Comparison of ENCODE assay signal across 8 cellular contexts in genomic region chr12:32365473-32366064, GRCh38. TPM values are rescaled to one million over a fixed set of nuclear protein-coding genes. Genes with fewer than 3 reads are reported as not detected.
DNase-seq lines count a peak whose midpoint lies in the region; ATAC-seq, FAIRE-seq and TF ChIP-seq lines count a peak whose summit lies in the region.

No MANE protein-coding gene starts in this region.

- H3K79me2 ChIP-seq in KMS-11 (ENCODE audit: insufficient read depth, low read depth): no peaks in the 10 kb centered on the region
- no peaks in the 10 kb centered on the region for H3K79me2 ChIP-seq in OCI-LY7 (ENCODE audit: insufficient read depth, low read depth, low read length)

- H3K36me3 ChIP-seq in CD4-positive, CD25-positive, alpha-beta regulatory T cell (ENCODE audit: control insufficient read depth, insufficient read depth, low read length): no peaks in the 10 kb centered on the region
- H3K36me3 ChIP-seq in KMS-11 (ENCODE audit: insufficient read depth) (no peaks in the 10 kb centered on the region), OCI-LY7 (ENCODE audit: insufficient read depth, low read length) (no peaks in the 10 kb centered on the region; the same call in 1 of the 2 replicates), heart right ventricle (peaks cover 0 to 6% (median 0%) of the 10 kb centered on the region in 9 donors)

- H3K27me3 Mint-ChIP-seq in CD4-positive, CD25-positive, alpha-beta regulatory T cell: no peaks in the 10 kb centered on the region
- no peaks in the 10 kb centered on the region for H3K27me3 Mint-ChIP-seq in activated naive CD8-positive, alpha-beta T cell treated with anti-CD3 and anti-CD28 coated beads for 36 hours

- H4K20me1 ChIP-seq in KMS-11 (ENCODE audit: insufficient read depth) (no peaks in the 10 kb centered on the region), OCI-LY7 (ENCODE audit: insufficient read depth, low read length) (no peaks in the 10 kb centered on the region)

- H3K4me3 Mint-ChIP-seq in CD4-positive, CD25-positive, alpha-beta regulatory T cell: no peak overlapping the region
- H3K4me3 Mint-ChIP-seq in activated naive CD8-positive, alpha-beta T cell treated with anti-CD3 and anti-CD28 coated beads for 36 hours: no peak overlapping the region

- H3K9me3 ChIP-seq in CD4-positive, CD25-positive, alpha-beta regulatory T cell (ENCODE audit: control insufficient read depth in 2 of 2, low read length in 2 of 2): no peaks in the 10 kb centered on the region
- H3K9me3 ChIP-seq in OCI-LY7 (ENCODE audit: low read length): no peaks in the 10 kb centered on the region
- no peaks in the 10 kb centered on the region for H3K9me3 ChIP-seq in heart right ventricle

- no TSS peak for BruUV-seq in OCI-LY7 (replicated peaks; lab: Mats Ljungman, UMichigan)

- peaks cover 3% of the 10 kb centered on the region for H3K36me3 Mint-ChIP-seq in CD4-positive, CD25-positive, alpha-beta regulatory T cell
- H3K36me3 Mint-ChIP-seq in activated naive CD8-positive, alpha-beta T cell treated with anti-CD3 and anti-CD28 coated beads for 36 hours: no peaks in the 10 kb centered on the region

- no peaks in the 10 kb centered on the region for H3K9me3 Mint-ChIP-seq in CD4-positive, CD25-positive, alpha-beta regulatory T cell
- H3K9me3 Mint-ChIP-seq in activated naive CD8-positive, alpha-beta T cell treated with anti-CD3 and anti-CD28 coated beads for 36 hours: no peaks in the 10 kb centered on the region

- H2AFZ ChIP-seq in KMS-11 (ENCODE audit: low read depth): no peak overlapping the region
- H2AFZ ChIP-seq in OCI-LY7 (ENCODE audit: low read length): no peak overlapping the region

- H3K4me1 Mint-ChIP-seq in CD4-positive, CD25-positive, alpha-beta regulatory T cell: no peaks in the 10 kb centered on the region
- H3K4me1 Mint-ChIP-seq in activated naive CD8-positive, alpha-beta T cell treated with anti-CD3 and anti-CD28 coated beads for 36 hours: no peaks in the 10 kb centered on the region

- H3K4me2 ChIP-seq in KMS-11: no peak overlapping the region
- H3K4me2 ChIP-seq in OCI-LY7 (ENCODE audit: low read length): no peak overlapping the region

- no peak overlapping the region for H3K9ac ChIP-seq in KMS-11

- TF ChIP-seq CTCF in KMS-11 (conservative IDR thresholded peaks at IDR 0.05; ENCODE audit: low read depth, low read length) (peak; percentile 87), OCI-LY7 (conservative IDR thresholded peaks at IDR 0.05; ENCODE audit: low read length) (peak; percentile 98), heart right ventricle (IDR thresholded peaks at IDR 0.05) (peak; percentile 64 to 87 (median 84))

- no peaks in the 10 kb centered on the region for H3K27me3 ChIP-seq in CD4-positive, CD25-positive, alpha-beta regulatory T cell (ENCODE audit: control insufficient read depth, insufficient read depth, low read length)
- no peaks in the 10 kb centered on the region for H3K27me3 ChIP-seq in KMS-11 (ENCODE audit: insufficient read depth, low read depth)
- no peaks in the 10 kb centered on the region for H3K27me3 ChIP-seq in heart right ventricle

- no peak overlapping the region for H3K4me3 ChIP-seq in CD4-positive, CD25-positive, alpha-beta regulatory T cell (ENCODE audit: low read depth, low read length)
- H3K4me3 ChIP-seq in KMS-11 (IDR thresholded peaks at IDR 0.05; ENCODE audit: insufficient read depth, low read depth, low read length) (no peak overlapping the region), OCI-LY7 (ENCODE audit: low read depth, low read length, poor library complexity, severe bottlenecking) (no peak overlapping the region), heart right ventricle (no peak overlapping the region)

- CTCF ChIA-PET in OCI-LY7 (lab: Charles Lee; ENCODE audit: unreplicated experiment): no interaction called here

- FAIRE-seq in GM19239 (lab: Jason Lieb, UNC): peak; percentile 77

- H3K4me1 ChIP-seq in CD4-positive, CD25-positive, alpha-beta regulatory T cell (ENCODE audit: control insufficient read depth, insufficient read depth, low read length, poor library complexity, severe bottlenecking): no peaks in the 10 kb centered on the region
- H3K4me1 ChIP-seq in KMS-11 (ENCODE audit: low read depth, poor library complexity, severe bottlenecking) (peaks cover 11% of the 10 kb centered on the region), OCI-LY7 (ENCODE audit: insufficient read depth, low read length, poor library complexity, severe bottlenecking) (no peaks in the 10 kb centered on the region), heart right ventricle (peaks cover 0 to 7% (median 2%) of the 10 kb centered on the region in 9 donors)

- H3K9me2 ChIP-seq in OCI-LY7 (ENCODE audit: insufficient read depth, low read length): no peaks in the 10 kb centered on the region

- no peak overlapping the region for H3K27ac Mint-ChIP-seq in CD4-positive, CD25-positive, alpha-beta regulatory T cell
- H3K27ac Mint-ChIP-seq in activated naive CD8-positive, alpha-beta T cell treated with anti-CD3 and anti-CD28 coated beads for 36 hours: no peak overlapping the region

- WGBS in heart right ventricle, 2 donors: 55% methylated on average over 5 of the region's 5 CpGs

- intact Hi-C loops in OCI-LY7 (cut with micrococcal nuclease; ENCODE audit: unreplicated experiment): loop anchor here (1.0 to 5.0 kb wide), 4 partner anchors 82 to 713 kb away; partner anchors contain the start of gene YARS2
- intact Hi-C loops in heart right ventricle (cut with DNase I): loop anchor here in 7 of 10 donors (1.0 to 10.0 kb wide), 6 partner anchors 79 to 307 kb away; no protein-coding TSS in a partner anchor

- peak; percentile 2 to 70 (median 40) for DNase-seq in CD4-positive, CD25-positive, alpha-beta regulatory T cell
- DNase-seq in GM19239 (ENCODE audit: insufficient read length, low spot score) (peak; percentile 19), OCI-LY7 (ENCODE audit: low spot score) (peak; percentile 74), heart right ventricle (peak in 1 of 2 donors; percentile 57), pulmonary artery endothelial cell (ENCODE audit: low read depth, low spot score) (peak; percentile 57)
- peak; percentile 24 for DNase-seq in activated naive CD8-positive, alpha-beta T cell treated with anti-CD3 and anti-CD28 coated beads for 36 hours

- POLR2A ChIA-PET in OCI-LY7 (lab: Charles Lee): interaction anchor here (1.1 kb wide), 1 partner anchor 971 kb away, joined by 4 read pairs; no protein-coding TSS in a partner anchor

- no peak overlapping the region for H3K27ac ChIP-seq in CD4-positive, CD25-positive, alpha-beta regulatory T cell (ENCODE audit: insufficient read depth, low read length, poor library complexity, severe bottlenecking)
- no peak overlapping the region for H3K27ac ChIP-seq in KMS-11
- H3K27ac ChIP-seq in OCI-LY7 (ENCODE audit: low read depth, low read length, poor library complexity, severe bottlenecking): no peak overlapping the region
- no peak overlapping the region for H3K27ac ChIP-seq in heart right ventricle

- ATAC-seq in CD4-positive, CD25-positive, alpha-beta regulatory T cell (ENCODE audit: low read depth in 2 of 2): peak in 1 of 2 donors; percentile 63
- ATAC-seq in heart right ventricle: peak in 5 of 8 donors; percentile 62 to 76 (median 71)
- ATAC-seq in HG03457 (IDR thresholded peaks at IDR 0.05; ENCODE audit: unreplicated experiment): no peak

RNA-seq across cellular contexts. Expression of gene FGD4, which starts 33.8 kb away (rescaled TPM):
- 0.67 TPM for total RNA-seq in CD4-positive, CD25-positive, alpha-beta regulatory T cell
- under 1 TPM in 1 of 4 donors, not detected in 3; 0.02 TPM for polyA plus RNA-seq in CD4-positive, CD25-positive, alpha-beta regulatory T cell
- total RNA-seq in OCI-LY7 (2014; rRNA removed; shearing (Covaris generic)): 19.3 and 21.8 TPM in 2 replicates
- 14.9 and 16.8 TPM in 2 replicates for total RNA-seq in OCI-LY7 (2022)
- under 1 TPM; 0.34 to 0.45 TPM for total RNA-seq in activated naive CD8-positive, alpha-beta T cell treated with anti-CD3 and anti-CD28 coated beads for 36 hours
- 10 to 100 TPM; 14.4 to 36.9 (median 26.5) TPM for total RNA-seq in heart right ventricle
- 1 to 10 TPM; 2.6 to 7.7 TPM for polyA plus RNA-seq in heart right ventricle
- 25.6 and 30.4 TPM in 2 replicates for total RNA-seq in pulmonary artery endothelial cell
